Comparison of ENCODE assay signal across 1 cellular context in the genomic region with DNA sequence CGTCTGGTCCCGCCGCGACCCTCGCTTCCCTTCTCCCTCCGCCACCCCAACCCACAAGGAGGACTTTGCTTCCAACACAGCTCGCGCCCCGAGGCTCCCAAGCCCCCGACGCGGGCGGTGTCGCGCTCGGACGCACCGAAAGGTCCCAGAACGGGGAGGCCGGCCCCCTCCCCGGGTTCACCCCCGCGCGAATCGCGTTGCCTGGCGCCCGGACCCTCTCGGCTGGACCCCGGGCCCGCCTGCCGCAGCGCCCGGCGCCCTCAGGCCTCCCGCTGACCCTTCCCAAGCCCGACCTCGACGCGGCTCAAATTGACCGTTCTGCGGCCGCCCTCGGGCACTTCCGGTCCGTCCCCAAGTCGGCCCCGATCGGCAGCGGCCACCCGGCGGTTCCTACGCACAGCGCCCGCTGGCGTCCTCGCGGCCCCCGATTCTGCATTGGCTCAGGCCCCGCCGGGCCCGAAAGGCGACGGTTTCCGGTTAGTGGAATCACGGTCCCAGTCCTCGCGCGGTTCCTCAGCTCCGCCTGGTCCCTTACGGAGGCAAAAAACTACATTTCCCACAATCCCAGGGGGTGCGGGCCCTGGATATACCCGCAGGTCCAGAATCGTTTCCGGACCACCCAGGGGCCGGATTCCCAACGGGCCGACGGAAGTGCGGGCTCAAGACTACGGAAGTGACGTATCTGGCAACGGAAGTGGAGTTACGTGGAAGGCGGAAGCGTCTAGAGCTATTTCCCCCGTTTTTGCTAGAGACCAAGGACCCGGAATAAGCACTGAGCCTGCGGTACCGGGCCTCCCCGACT.
A peak's percentile ranks its signal among the peaks of the same experiment; 100 is the strongest.
TF ChIP-seq lines count a peak whose summit lies in the region.

AURKAIP1 (minus strand) TSS at position 347 of the 802 bp plus-strand sequence. CDS start 451 bp downstream, outside the sequence.

TF ChIP-seq in HepG2, 621 proteins besides CTCF, POLR2A, EP300 and RAD21 (continued from another document and continues in another):
- TF ChIP-seq KDM5A (IDR thresholded peaks at IDR 0.05; ENCODE audit: borderline replicate concordance, low read length) (peak; percentile 97), ZFY (CRISPR knock-in tag; IDR thresholded peaks at IDR 0.05) (peak; percentile 96), RFXAP (CRISPR knock-in tag; IDR thresholded peaks at IDR 0.05; ENCODE audit: borderline replicate concordance) (peak; percentile 94), TRIM24 (CRISPR knock-in tag; IDR thresholded peaks at IDR 0.05) (no peak), AGO1 (IDR thresholded peaks at IDR 0.05; ENCODE audit: low read depth, low read length, poor library complexity, severe bottlenecking) (peak; percentile 91), IRF9 (CRISPR knock-in tag; IDR thresholded peaks at IDR 0.05; ENCODE audit: borderline replicate concordance) (peak; percentile 97; the same call in 1 of the 2 replicates), DDIT3 (CRISPR knock-in tag; IDR thresholded peaks at IDR 0.05) (no peak), MIXL1 (CRISPR knock-in tag; IDR thresholded peaks at IDR 0.05) (peak; percentile 89), ZFYVE20 (CRISPR knock-in tag; IDR thresholded peaks at IDR 0.05; ENCODE audit: borderline replicate concordance, low read depth) (no peak), U2AF1 (optimal IDR thresholded peaks at IDR 0.05; ENCODE audit: low read depth, low read length) (peak; percentile 93), RBM39 (IDR thresholded peaks at IDR 0.05; ENCODE audit: low read depth, low read length, poor library complexity, severe bottlenecking) (peak; percentile 92), ZNF777 (CRISPR knock-in tag; IDR thresholded peaks at IDR 0.05) (peak; percentile 75), TBX2 (CRISPR knock-in tag; IDR thresholded peaks at IDR 0.05; ENCODE audit: borderline replicate concordance) (peak; percentile 93), SETDB1 (CRISPR knock-in tag; IDR thresholded peaks at IDR 0.05; ENCODE audit: borderline replicate concordance) (no peak), ZNF83 (CRISPR knock-in tag; IDR thresholded peaks at IDR 0.05; ENCODE audit: borderline replicate concordance) (peak; percentile 77; the same call in 1 of the 2 replicates), MED8 (CRISPR knock-in tag; IDR thresholded peaks at IDR 0.05; ENCODE audit: insufficient replicate concordance) (peak; percentile 69), TAF15 (IDR thresholded peaks at IDR 0.05; ENCODE audit: low read depth, low read length, poor library complexity, severe bottlenecking) (no peak), HMG20B (CRISPR knock-in tag; conservative IDR thresholded peaks at IDR 0.05) (peak; percentile 57; the same call in 1 of the 2 replicates), HOXD1 (CRISPR knock-in tag; IDR thresholded peaks at IDR 0.05) (peak; percentile 87), ZBTB4 (CRISPR knock-in tag; IDR thresholded peaks at IDR 0.05; ENCODE audit: borderline replicate concordance) (no peak), PPARG (CRISPR knock-in tag; conservative IDR thresholded peaks at IDR 0.05) (peak; percentile 80), SIN3B (IDR thresholded peaks at IDR 0.05; ENCODE audit: low read length) (peak; percentile 90), ZKSCAN8 (CRISPR knock-in tag; IDR thresholded peaks at IDR 0.05; ENCODE audit: borderline replicate concordance) (peak; percentile 89; the same call in 1 of the 2 replicates), SOX6 (IDR thresholded peaks at IDR 0.05) (no peak), SOX6 (CRISPR knock-in tag; IDR thresholded peaks at IDR 0.05) (peak; percentile 71), NKX3-1 (CRISPR knock-in tag; IDR thresholded peaks at IDR 0.05) (peak; percentile 67; the same call in 1 of the 2 replicates), NFE2L2 (IDR thresholded peaks at IDR 0.05; ENCODE audit: low read length) (no peak), PCBP2 (optimal IDR thresholded peaks at IDR 0.05; ENCODE audit: low read depth, low read length, poor library complexity, severe bottlenecking) (no peak), ZNF747 (CRISPR knock-in tag; IDR thresholded peaks at IDR 0.05; ENCODE audit: borderline replicate concordance) (peak; percentile 99), ZIK1 (CRISPR knock-in tag; IDR thresholded peaks at IDR 0.05; ENCODE audit: borderline replicate concordance, low read depth) (no peak; the same call in 1 of the 2 replicates), TEF (CRISPR knock-in tag; IDR thresholded peaks at IDR 0.05) (no peak), ZBTB21 (CRISPR knock-in tag; IDR thresholded peaks at IDR 0.05) (no peak), NFIB (CRISPR knock-in tag; IDR thresholded peaks at IDR 0.05; ENCODE audit: borderline replicate concordance) (no peak), TEAD3 (CRISPR knock-in tag; optimal IDR thresholded peaks at IDR 0.05; ENCODE audit: borderline replicate concordance) (peak; percentile 82)
- TF ChIP-seq, protein P1, sequence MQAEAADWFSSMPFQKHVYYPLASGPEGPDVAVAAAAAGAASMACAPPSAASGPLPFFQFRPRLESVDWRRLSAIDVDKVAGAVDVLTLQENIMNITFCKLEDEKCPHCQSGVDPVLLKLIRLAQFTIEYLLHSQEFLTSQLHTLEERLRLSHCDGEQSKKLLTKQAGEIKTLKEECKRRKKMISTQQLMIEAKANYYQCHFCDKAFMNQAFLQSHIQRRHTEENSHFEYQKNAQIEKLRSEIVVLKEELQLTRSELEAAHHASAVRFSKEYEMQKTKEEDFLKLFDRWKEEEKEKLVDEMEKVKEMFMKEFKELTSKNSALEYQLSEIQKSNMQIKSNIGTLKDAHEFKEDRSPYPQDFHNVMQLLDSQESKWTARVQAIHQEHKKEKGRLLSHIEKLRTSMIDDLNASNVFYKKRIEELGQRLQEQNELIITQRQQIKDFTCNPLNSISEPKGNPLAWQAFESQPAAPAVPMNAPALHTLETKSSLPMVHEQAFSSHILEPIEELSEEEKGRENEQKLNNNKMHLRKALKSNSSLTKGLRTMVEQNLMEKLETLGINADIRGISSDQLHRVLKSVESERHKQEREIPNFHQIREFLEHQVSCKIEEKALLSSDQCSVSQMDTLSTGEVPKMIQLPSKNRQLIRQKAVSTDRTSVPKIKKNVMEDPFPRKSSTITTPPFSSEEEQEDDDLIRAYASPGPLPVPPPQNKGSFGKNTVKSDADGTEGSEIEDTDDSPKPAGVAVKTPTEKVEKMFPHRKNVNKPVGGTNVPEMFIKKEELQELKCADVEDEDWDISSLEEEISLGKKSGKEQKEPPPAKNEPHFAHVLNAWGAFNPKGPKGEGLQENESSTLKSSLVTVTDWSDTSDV (CRISPR knock-in tag; IDR thresholded peaks at IDR 0.05): no peak
- TF ChIP-seq, protein P2, sequence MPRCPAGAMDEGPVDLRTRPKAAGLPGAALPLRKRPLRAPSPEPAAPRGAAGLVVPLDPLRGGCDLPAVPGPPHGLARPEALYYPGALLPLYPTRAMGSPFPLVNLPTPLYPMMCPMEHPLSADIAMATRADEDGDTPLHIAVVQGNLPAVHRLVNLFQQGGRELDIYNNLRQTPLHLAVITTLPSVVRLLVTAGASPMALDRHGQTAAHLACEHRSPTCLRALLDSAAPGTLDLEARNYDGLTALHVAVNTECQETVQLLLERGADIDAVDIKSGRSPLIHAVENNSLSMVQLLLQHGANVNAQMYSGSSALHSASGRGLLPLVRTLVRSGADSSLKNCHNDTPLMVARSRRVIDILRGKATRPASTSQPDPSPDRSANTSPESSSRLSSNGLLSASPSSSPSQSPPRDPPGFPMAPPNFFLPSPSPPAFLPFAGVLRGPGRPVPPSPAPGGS (CRISPR knock-in tag; IDR thresholded peaks at IDR 0.05): peak; percentile 66; the same call in 1 of the 2 replicates
- TF ChIP-seq, protein P3, sequence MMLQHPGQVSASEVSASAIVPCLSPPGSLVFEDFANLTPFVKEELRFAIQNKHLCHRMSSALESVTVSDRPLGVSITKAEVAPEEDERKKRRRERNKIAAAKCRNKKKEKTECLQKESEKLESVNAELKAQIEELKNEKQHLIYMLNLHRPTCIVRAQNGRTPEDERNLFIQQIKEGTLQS (CRISPR knock-in tag; IDR thresholded peaks at IDR 0.05): peak; percentile 76; the same call in 1 of the 2 replicates
- TF ChIP-seq, protein P4, sequence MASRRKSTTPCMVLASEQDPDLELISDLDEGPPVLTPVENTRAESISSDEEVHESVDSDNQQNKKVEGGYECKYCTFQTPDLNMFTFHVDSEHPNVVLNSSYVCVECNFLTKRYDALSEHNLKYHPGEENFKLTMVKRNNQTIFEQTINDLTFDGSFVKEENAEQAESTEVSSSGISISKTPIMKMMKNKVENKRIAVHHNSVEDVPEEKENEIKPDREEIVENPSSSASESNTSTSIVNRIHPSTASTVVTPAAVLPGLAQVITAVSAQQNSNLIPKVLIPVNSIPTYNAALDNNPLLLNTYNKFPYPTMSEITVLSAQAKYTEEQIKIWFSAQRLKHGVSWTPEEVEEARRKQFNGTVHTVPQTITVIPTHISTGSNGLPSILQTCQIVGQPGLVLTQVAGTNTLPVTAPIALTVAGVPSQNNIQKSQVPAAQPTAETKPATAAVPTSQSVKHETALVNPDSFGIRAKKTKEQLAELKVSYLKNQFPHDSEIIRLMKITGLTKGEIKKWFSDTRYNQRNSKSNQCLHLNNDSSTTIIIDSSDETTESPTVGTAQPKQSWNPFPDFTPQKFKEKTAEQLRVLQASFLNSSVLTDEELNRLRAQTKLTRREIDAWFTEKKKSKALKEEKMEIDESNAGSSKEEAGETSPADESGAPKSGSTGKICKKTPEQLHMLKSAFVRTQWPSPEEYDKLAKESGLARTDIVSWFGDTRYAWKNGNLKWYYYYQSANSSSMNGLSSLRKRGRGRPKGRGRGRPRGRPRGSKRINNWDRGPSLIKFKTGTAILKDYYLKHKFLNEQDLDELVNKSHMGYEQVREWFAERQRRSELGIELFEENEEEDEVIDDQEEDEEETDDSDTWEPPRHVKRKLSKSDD (CRISPR knock-in tag; IDR thresholded peaks at IDR 0.05; ENCODE audit: low read depth): peak; percentile 82
- TF ChIP-seq, protein P5, sequence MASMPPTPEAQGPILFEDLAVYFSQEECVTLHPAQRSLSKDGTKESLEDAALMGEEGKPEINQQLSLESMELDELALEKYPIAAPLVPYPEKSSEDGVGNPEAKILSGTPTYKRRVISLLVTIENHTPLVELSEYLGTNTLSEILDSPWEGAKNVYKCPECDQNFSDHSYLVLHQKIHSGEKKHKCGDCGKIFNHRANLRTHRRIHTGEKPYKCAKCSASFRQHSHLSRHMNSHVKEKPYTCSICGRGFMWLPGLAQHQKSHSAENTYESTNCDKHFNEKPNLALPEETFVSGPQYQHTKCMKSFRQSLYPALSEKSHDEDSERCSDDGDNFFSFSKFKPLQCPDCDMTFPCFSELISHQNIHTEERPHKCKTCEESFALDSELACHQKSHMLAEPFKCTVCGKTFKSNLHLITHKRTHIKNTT (CRISPR knock-in tag; IDR thresholded peaks at IDR 0.05): no peak
